11 cellular contexts compared by ENCODE assay signal in the genomic region with DNA sequence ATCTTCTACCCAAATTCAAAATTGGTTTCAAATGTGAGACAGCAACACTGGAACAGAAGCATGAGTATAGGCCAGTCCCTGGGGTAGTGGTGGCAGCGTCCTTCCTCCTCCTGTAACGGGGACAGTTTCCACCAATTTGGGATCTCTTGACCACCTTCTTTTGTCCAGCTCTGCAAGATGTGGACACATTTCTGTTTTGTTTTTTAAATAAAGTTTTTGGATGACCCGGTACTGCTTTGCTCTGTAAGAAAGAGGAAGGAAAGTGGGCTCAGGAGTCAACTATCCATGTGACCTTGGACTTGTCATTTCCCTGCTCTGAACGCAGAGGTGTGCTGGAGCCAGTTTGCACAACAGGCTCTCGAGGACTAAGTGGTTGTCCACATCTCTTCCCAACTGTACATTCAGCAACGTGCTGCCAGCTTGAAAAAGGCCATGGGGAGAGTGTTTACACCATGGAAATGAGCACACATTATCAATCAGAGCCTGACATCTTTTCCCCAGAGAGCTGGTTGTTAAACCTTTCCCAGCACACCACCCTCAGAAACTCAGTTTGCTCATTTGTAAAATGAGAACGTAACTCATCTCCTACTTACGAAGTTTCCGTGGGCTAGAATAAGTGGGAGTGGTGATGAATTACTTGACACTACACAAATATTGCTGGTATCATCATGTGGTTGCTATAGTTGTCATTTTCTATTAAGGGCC.
A peak's percentile ranks its signal among the peaks of the same experiment; 100 is the strongest.
DNase-seq lines count a peak whose midpoint lies in the region; ATAC-seq and TF ChIP-seq lines count a peak whose summit lies in the region.
"Had no signal": no experiment of that assay in that cellular context is flagged by ENCODE, and none has a peak within 500 bp of the region (broad histone marks: within the 10 kb centered on the region; RNA-seq: fewer than 3 reads in every experiment).

No MANE protein-coding gene starts in this region.

- peak; percentile 37 for DNase-seq in stimulated activated CD4-positive, alpha-beta T cell treated with anti-CD3 and anti-CD28 coated beads, Interleukin-1b, Interleukin-23, amount 100 ng/mL, for 48 hours
- no peak for DNase-seq in stimulated activated CD4-positive, alpha-beta T cell treated with anti-CD3 and anti-CD28 coated beads, Interleukin-4, amount 100 ng/mL, for 4 hours
- DNase-seq in T-helper 2 cell treated with Interferon-gamma antibody and Interleukin-4, amounts not matched to agents 5 μg/mL and 100 μg/mL, for 36 hours (ENCODE audit: low spot score): peak; percentile 61
- DNase-seq in epithelial cell of prostate (ENCODE audit: low read depth, low spot score) (no peak), upper lobe of right lung (no peak), iPS-NIHi11 (ENCODE audit: low spot score) (no peak), adrenal gland (no peak)
- DNase-seq in NK-92 treated with Interleukin-12 subunit alpha and Interleukin-12 subunit beta, amount 100 ng/mL, for 24 hours (lab: John Stamatoyannopoulos, UW): no peak

- H3K4me3 ChIP-seq in upper lobe of right lung (no peak overlapping the region), adrenal gland (no peak overlapping the region)

- H3K27me3 ChIP-seq in upper lobe of right lung (no peaks in the 10 kb centered on the region), adrenal gland (no peaks in the 10 kb centered on the region)
- H3K27me3 ChIP-seq: foreskin keratinocyte had no signal

- H3K4me1 Mint-ChIP-seq in T-helper 2 cell treated with Interferon-gamma antibody and Interleukin-4, amounts not matched to agents 5 μg/mL and 100 μg/mL, for 36 hours (ENCODE audit: low read depth): peaks cover 47% of the 10 kb centered on the region

- intact Hi-C loops in upper lobe of right lung (cut with DNase I): no loop called here
- intact Hi-C loops in adrenal gland (cut with DNase I): no loop called here

- H3K27ac ChIP-seq in epithelial cell of prostate (peak overlapping the region; percentile 7), upper lobe of right lung (no peak overlapping the region), adrenal gland (no peak overlapping the region)
- H3K27ac ChIP-seq: foreskin keratinocyte had no signal

- H3K27me3 Mint-ChIP-seq in T-helper 2 cell treated with Interferon-gamma antibody and Interleukin-4, amounts not matched to agents 5 μg/mL and 100 μg/mL, for 36 hours (ENCODE audit: low read depth): no peaks in the 10 kb centered on the region
- H3K27me3 Mint-ChIP-seq: progenitor cell of endocrine pancreas had no signal

- TF ChIP-seq POLR2A in adrenal gland (IDR thresholded peaks at IDR 0.05): no peak

- TF ChIP-seq CTCF in upper lobe of right lung (IDR thresholded peaks at IDR 0.05) (no peak), adrenal gland (IDR thresholded peaks at IDR 0.05) (no peak)

- H3K36me3 Mint-ChIP-seq in T-helper 2 cell treated with Interferon-gamma antibody and Interleukin-4, amounts not matched to agents 5 μg/mL and 100 μg/mL, for 36 hours (ENCODE audit: low read depth): peaks cover 3% of the 10 kb centered on the region

- 65 to 71% (median 65%) methylated on average over 9 of the region's 9 CpGs for WGBS in adrenal gland, 4 donors

- peaks cover 11% of the 10 kb centered on the region for H3K4me1 ChIP-seq in upper lobe of right lung
- no peaks in the 10 kb centered on the region for H3K4me1 ChIP-seq in adrenal gland (replicated peaks in 1 of 2)

- ATAC-seq in upper lobe of right lung: peak; percentile 47

- peak overlapping the region; percentile 69 for H3K27ac Mint-ChIP-seq in T-helper 2 cell treated with Interferon-gamma antibody and Interleukin-4, amounts not matched to agents 5 μg/mL and 100 μg/mL, for 36 hours
- H3K27ac Mint-ChIP-seq: progenitor cell of endocrine pancreas had no signal

- H3K9me3 ChIP-seq in upper lobe of right lung (no peaks in the 10 kb centered on the region), adrenal gland (replicated peaks in 1 of 3) (no peaks in the 10 kb centered on the region)

- H3K36me3 ChIP-seq in upper lobe of right lung: no peaks in the 10 kb centered on the region
- H3K36me3 ChIP-seq in adrenal gland (replicated peaks in 1 of 2): no peaks in the 10 kb centered on the region

- H3K4me3 Mint-ChIP-seq in T-helper 2 cell treated with Interferon-gamma antibody and Interleukin-4, amounts not matched to agents 5 μg/mL and 100 μg/mL, for 36 hours: peak overlapping the region; percentile 29
- H3K4me3 Mint-ChIP-seq: central memory CD8-positive, alpha-beta T cell had no signal

- H3K9me3 Mint-ChIP-seq in T-helper 2 cell treated with Interferon-gamma antibody and Interleukin-4, amounts not matched to agents 5 μg/mL and 100 μg/mL, for 36 hours: peaks cover 7% of the 10 kb centered on the region
- H3K9me3 Mint-ChIP-seq: central memory CD8-positive, alpha-beta T cell had no signal

Comparison
In these comparisons a context has a peak if more than half of its experiments do, and no peak if none do; other contexts are left out.
1. DNase-seq: peak in stimulated activated CD4-positive, alpha-beta T cell treated with anti-CD3 and anti-CD28 coated beads, Interleukin-1b, Interleukin-23, amount 100 ng/mL, for 48 hours (single experiment) and T-helper 2 cell treated with Interferon-gamma antibody and Interleukin-4, amounts not matched to agents 5 μg/mL and 100 μg/mL, for 36 hours (single experiment); none in stimulated activated CD4-positive, alpha-beta T cell treated with anti-CD3 and anti-CD28 coated beads, Interleukin-4, amount 100 ng/mL, for 4 hours (0 of 2), epithelial cell of prostate (single experiment), upper lobe of right lung (single experiment), NK-92 treated with Interleukin-12 subunit alpha and Interleukin-12 subunit beta, amount 100 ng/mL, for 24 hours (single experiment), iPS-NIHi11 (single experiment) and adrenal gland (0 of 7).